32 cellular contexts compared by ENCODE assay signal in genomic region chr3:147237991-147238390, GRCh38.
"Had no signal": no experiment of that assay in that cellular context is flagged by ENCODE, and none has a peak within 500 bp of the region (broad histone marks: within the 10 kb centered on the region; RNA-seq: fewer than 3 reads in every experiment).

No MANE protein-coding gene starts in this region.

- H3K27ac ChIP-seq: VCaP, WERI-Rb-1 had no signal

- ATAC-seq: activated CD4-positive, alpha-beta T cell treated with anti-CD3 and anti-CD28 coated beads for 36 hours; activated CD4-positive, CD25-positive, alpha-beta regulatory T cell treated with anti-CD3 and anti-CD28 coated beads, Interleukin-2, amount 50 U/mL, for 24 hours; activated CD8-positive, alpha-beta memory T cell treated with anti-CD3 and anti-CD28 coated beads, Interleukin-2, amount 10 ng/mL, durations not matched to agents 7 days and 5 days; activated CD8-positive, alpha-beta T cell treated with anti-CD3 and anti-CD28 coated beads for 36 hours; activated CD8-positive, alpha-beta T cell treated with anti-CD3 and anti-CD28 coated beads, Interleukin-2, amount 10 ng/mL, durations not matched to agents 7 days and 5 days; T-helper 17 cell; WTC11 had no signal

- FAIRE-seq: TTC549 had no signal

- DNase-seq: activated B cell treated with CpG ODN at 0.5 μM for 24 hours; activated CD4-positive, alpha-beta memory T cell treated with anti-CD3 and anti-CD28 coated beads for 36 hours; activated CD4-positive, alpha-beta memory T cell treated with anti-CD3 and anti-CD28 coated beads, Interleukin-2, amount 10 ng/mL, durations not matched to agents 7 days and 5 days; activated CD4-positive, alpha-beta T cell treated with anti-CD3 and anti-CD28 coated beads for 1 hour; activated CD4-positive, alpha-beta T cell treated with anti-CD3 and anti-CD28 coated beads for 36 hours; activated CD4-positive, alpha-beta T cell treated with anti-CD3 and anti-CD28 coated beads for 4 hours; activated CD4-positive, alpha-beta T cell treated with anti-CD3 and anti-CD28 coated beads for 48 hours; activated CD4-positive, alpha-beta T cell treated with anti-CD3 and anti-CD28 coated beads, Interleukin-2, amount 10 ng/mL, durations not matched to agents 24 days and 14 days; activated CD4-positive, alpha-beta T cell treated with anti-CD3 and anti-CD28 coated beads, Interleukin-2, amount 10 ng/mL, durations not matched to agents 7 days and 5 days; activated CD4-positive, alpha-beta T cell treated with anti-CD3 and anti-CD28 coated beads, Interleukin-2, amount 50 U/mL, for 1 hour; activated CD4-positive, alpha-beta T cell treated with anti-CD3 and anti-CD28 coated beads, Interleukin-2, amount 50 U/mL, for 4 hours; activated CD4-positive, alpha-beta T cell treated with anti-CD3 and anti-CD28 coated beads, Interleukin-2, amount 50 U/mL, for 48 hours; activated CD4-positive, CD25-positive, alpha-beta regulatory T cell; activated CD4-positive, CD25-positive, alpha-beta regulatory T cell treated with anti-CD3 and anti-CD28 coated beads, Interleukin-2, amount 50 U/mL, for 72 hours; activated CD8-positive, alpha-beta memory T cell treated with anti-CD3 and anti-CD28 coated beads for 24 hours; activated CD8-positive, alpha-beta memory T cell treated with anti-CD3 and anti-CD28 coated beads, Interleukin-2, amount 10 ng/mL, durations not matched to agents 7 days and 5 days; activated CD8-positive, alpha-beta memory T cell treated with anti-CD3 and anti-CD28 coated beads, Interleukin-2, amount 50 U/mL, for 4 hours; activated CD8-positive, alpha-beta memory T cell treated with anti-CD3 and anti-CD28 coated beads, Interleukin-2, amount 50 U/mL, for 48 hours; activated CD8-positive, alpha-beta T cell treated with anti-CD3 and anti-CD28 coated beads for 36 hours; activated CD8-positive, alpha-beta T cell treated with anti-CD3 and anti-CD28 coated beads, Interleukin-2, amount 10 ng/mL, durations not matched to agents 7 days and 5 days; activated T-cell treated with anti-CD3 and anti-CD28 coated beads for 4 hours; activated T-cell treated with anti-CD3 and anti-CD28 coated beads, Interleukin-2, amount 50 U/mL, for 1 hour; activated T-cell treated with anti-CD3 and anti-CD28 coated beads, Interleukin-2, amount 50 U/mL, for 24 hours; T-helper 17 cell; T-helper 2 cell; T-helper 9 cell; T1000; WERI-Rb-1 had no signal

- H3K36me3 ChIP-seq: WERI-Rb-1 had no signal
